In genomic region chr4:40194602-40195161, GRCh38 we compare ENCODE assay signal across 9 cellular contexts. TPM values are rescaled to one million over a fixed set of nuclear protein-coding genes. Genes with fewer than 3 reads are reported as not detected.
DNase-seq lines count a peak whose midpoint lies in the region; ATAC-seq and TF ChIP-seq lines count a peak whose summit lies in the region.
"Had no signal": no experiment of that assay in that cellular context is flagged by ENCODE, and none has a peak within 500 bp of the region (broad histone marks: within the 10 kb centered on the region; RNA-seq: fewer than 3 reads in every experiment).

No MANE protein-coding gene starts in this region.

- H3K9me3 ChIP-seq in fibroblast of lung (ENCODE audit: control insufficient read depth, insufficient read depth, low read depth, low read length), result no peaks in the 10 kb centered on the region

- no peaks in the 10 kb centered on the region for H3K79me2 ChIP-seq in fibroblast of lung (ENCODE audit: control insufficient read depth, insufficient read depth, low read length)

- no peak overlapping the region for H3K27ac ChIP-seq in fibroblast of lung (ENCODE audit: insufficient read depth, low read length)

- no peaks in the 10 kb centered on the region for H3K4me1 ChIP-seq in fibroblast of lung (ENCODE audit: control insufficient read depth, extremely low read depth, insufficient read depth, low read length)

- DNase-seq in activated CD4-positive, CD25-positive, alpha-beta regulatory T cell (lab: John Stamatoyannopoulos, UW), result no peak
- DNase-seq in T-helper 1 cell (peak in 3 of 5 donors; percentile 35 to 78 (median 49)), fibroblast of lung (ENCODE audit: low read depth in 2 of 2) (peak in 1 of 2 donors; percentile 52), superior temporal gyrus (ENCODE audit: extremely low spot score) (no peak), NCI-H748 treated with DMSO at 0.1 percent for 48 hours (lab: John Stamatoyannopoulos, UW) (no peak)
- peak; percentile 54 for DNase-seq in stimulated activated naive CD8-positive, alpha-beta T cell treated with anti-CD3 and anti-CD28 coated beads, Interleukin-15, Interleukin-2, amounts not matched to agents 100 U/mL and 50 U/mL, for 24 hours
- DNase-seq: NCI-H446 treated with DMSO at 0.1 percent for 48 hours had no signal

- H3K36me3 ChIP-seq in fibroblast of lung (ENCODE audit: control insufficient read depth, insufficient read depth, low read length), result no peaks in the 10 kb centered on the region

- H3K4me3 ChIP-seq in fibroblast of lung (replicated peaks in 1 of 4; ENCODE audit: control extremely low read depth in 1 of 4, insufficient read depth in 1 of 4, low read depth in 3 of 4, low read length in 4 of 4), result no peak overlapping the region

- peak overlapping the region; percentile 62 for H3K4me2 ChIP-seq in fibroblast of lung (ENCODE audit: extremely low read depth, insufficient read depth, low read length)

- H3K27me3 ChIP-seq in fibroblast of lung (ENCODE audit: control insufficient read depth, insufficient read depth, low read length), result no peaks in the 10 kb centered on the region

- H3K9ac ChIP-seq in fibroblast of lung (ENCODE audit: insufficient read depth, low read length), result no peak overlapping the region

- H4K20me1 ChIP-seq in fibroblast of lung (ENCODE audit: control insufficient read depth, extremely low read depth, insufficient read depth, low read length), result no peaks in the 10 kb centered on the region

- no peak for TF ChIP-seq CTCF in fibroblast of lung (conservative IDR thresholded peaks at IDR 0.05 in 1 of 2, IDR thresholded peaks at IDR 0.05 in 1 of 2; ENCODE audit: low read depth in 1 of 2, low read length in 2 of 2)

- H2AFZ ChIP-seq in fibroblast of lung (ENCODE audit: low read length), result peak overlapping the region; percentile 69

- ATAC-seq in activated CD4-positive, CD25-positive, alpha-beta regulatory T cell treated with anti-CD3 and anti-CD28 coated beads, Interleukin-2, amount 50 U/mL, for 24 hours, result peak; percentile 20 to 25
- peak; percentile 48 for ATAC-seq in stimulated activated naive CD8-positive, alpha-beta T cell treated with anti-CD3 and anti-CD28 coated beads, Interleukin-15, Interleukin-2, amounts not matched to agents 100 U/mL and 50 U/mL, for 24 hours
- no peak for ATAC-seq in GM19395 (IDR thresholded peaks at IDR 0.05; ENCODE audit: unreplicated experiment)

RNA-seq across cellular contexts. Expression of gene RHOH, which starts 2.1 kb away (rescaled TPM):
- not detected in 2 replicates for total RNA-seq in fibroblast of lung
- polyA plus RNA-seq in fibroblast of lung, result 0.02 TPM in 1 of 2 replicates, not detected in the other
- not detected in 2 replicates for polyA plus RNA-seq in fibroblast of lung (2012)
- not detected in 2 replicates for polyA minus RNA-seq in fibroblast of lung (ENCODE audit: low replicate concordance)

Comparison
In these comparisons a context has a peak if more than half of its experiments do, and no peak if none do; other contexts are left out.
1. DNase-seq: peak in T-helper 1 cell (3 of 5) and stimulated activated naive CD8-positive, alpha-beta T cell treated with anti-CD3 and anti-CD28 coated beads, Interleukin-15, Interleukin-2, amounts not matched to agents 100 U/mL and 50 U/mL, for 24 hours (single experiment); none in activated CD4-positive, CD25-positive, alpha-beta regulatory T cell (0 of 4), superior temporal gyrus (single experiment) and NCI-H748 treated with DMSO at 0.1 percent for 48 hours (single experiment).